ENCODE assay signal across 18 cellular contexts in genomic region chr22:28146401-28147304, GRCh38.
A peak's percentile ranks its signal among the peaks of the same experiment; 100 is the strongest.
DNase-seq lines count a peak whose midpoint lies in the region; ATAC-seq, FAIRE-seq and TF ChIP-seq lines count a peak whose summit lies in the region.
"Had no signal": no experiment of that assay in that cellular context is flagged by ENCODE, and none has a peak within 500 bp of the region (broad histone marks: within the 10 kb centered on the region; RNA-seq: fewer than 3 reads in every experiment).

No MANE protein-coding gene starts in this region.

- TF ChIP-seq CTCF in A549 (IDR thresholded peaks at IDR 0.05) (no peak), astrocyte of the spinal cord (IDR thresholded peaks at IDR 0.05; ENCODE audit: low read depth, low read length) (no peak)

- H3K27ac ChIP-seq in A549 (no peak overlapping the region), layer of hippocampus (ENCODE audit: low read depth, low read length) (peak overlapping the region; percentile 27)
- H3K27ac ChIP-seq: ascending aorta, foreskin keratinocyte, SJSA1 had no signal

- in situ Hi-C loops in astrocyte of the spinal cord (cut with HindIII; ENCODE audit: low sequenced_read_pairs): no loop called here

- 94% methylated on average over 5 of the region's 5 CpGs for WGBS in A549 (ENCODE audit: missing lambda C conversion rate)

- no peak overlapping the region for H3K4me3 ChIP-seq in A549
- no peak overlapping the region for H3K4me3 ChIP-seq in astrocyte of the spinal cord (ENCODE audit: low read depth, low read length)
- H3K4me3 ChIP-seq: ascending aorta, SJSA1 had no signal

- POLR2A ChIA-PET in A549 (lab: Yijun Ruan, JAX): no interaction called here

- H3K27ac Mint-ChIP-seq in stimulated activated effector memory CD8-positive, alpha-beta T cell treated with anti-CD3 and anti-CD28 coated beads, Interleukin-12 subunit alpha, Interleukin-12 subunit beta, amount 100 ng/mL, for 72 hours: no peak overlapping the region

- no peak for TF ChIP-seq RAD21 in A549 (conservative IDR thresholded peaks at IDR 0.05 in 1 of 2, IDR thresholded peaks at IDR 0.05 in 1 of 2)

- no peaks in the 10 kb centered on the region for H3K9me3 Mint-ChIP-seq in stimulated activated effector memory CD8-positive, alpha-beta T cell treated with anti-CD3 and anti-CD28 coated beads, Interleukin-12 subunit alpha, Interleukin-12 subunit beta, amount 100 ng/mL, for 72 hours

- TF ChIP-seq EP300 in A549 (IDR thresholded peaks at IDR 0.05): no peak

- H3K4me1 ChIP-seq in A549: peaks cover 13% of the 10 kb centered on the region; the same call in 1 of the 3 replicates

- ATAC-seq in A549 (no peak), GM18520 (IDR thresholded peaks at IDR 0.05; ENCODE audit: unreplicated experiment) (no peak), GM21390 (IDR thresholded peaks at IDR 0.05; ENCODE audit: unreplicated experiment) (no peak)
- no peak for ATAC-seq in stimulated activated effector memory CD8-positive, alpha-beta T cell treated with anti-CD3 and anti-CD28 coated beads, Interleukin-12 subunit alpha, Interleukin-12 subunit beta, amount 100 ng/mL, for 72 hours
- ATAC-seq: foreskin keratinocyte had no signal

- H3K36me3 Mint-ChIP-seq in stimulated activated effector memory CD8-positive, alpha-beta T cell treated with anti-CD3 and anti-CD28 coated beads, Interleukin-12 subunit alpha, Interleukin-12 subunit beta, amount 100 ng/mL, for 72 hours: no peaks in the 10 kb centered on the region

- H3K4me1 Mint-ChIP-seq in stimulated activated effector memory CD8-positive, alpha-beta T cell treated with anti-CD3 and anti-CD28 coated beads, Interleukin-12 subunit alpha, Interleukin-12 subunit beta, amount 100 ng/mL, for 72 hours: no peaks in the 10 kb centered on the region

- TF ChIP-seq POLR2A in A549 (IDR thresholded peaks at IDR 0.05; ENCODE audit: low read length): no peak

- H3K4me3 Mint-ChIP-seq in stimulated activated effector memory CD8-positive, alpha-beta T cell treated with anti-CD3 and anti-CD28 coated beads, Interleukin-12 subunit alpha, Interleukin-12 subunit beta, amount 100 ng/mL, for 72 hours: no peak overlapping the region

- no peak for FAIRE-seq in A549 (lab: Jason Lieb, UNC)

- no peaks in the 10 kb centered on the region for H3K27me3 ChIP-seq in layer of hippocampus (ENCODE audit: control insufficient read depth, insufficient read depth, low read length)
- H3K27me3 ChIP-seq: ascending aorta, foreskin keratinocyte, SJSA1 had no signal

- no peak overlapping the region for H3K4me2 ChIP-seq in A549

- no peaks in the 10 kb centered on the region for H3K9me3 ChIP-seq in A549
- H3K9me3 ChIP-seq: ascending aorta, SJSA1 had no signal

- CTCF ChIA-PET in A549 (lab: Yijun Ruan, JAX): interaction anchor here (0.6 to 0.7 kb wide), 2 partner anchors 95 to 185 kb away, joined by 3 read pairs; no protein-coding TSS in a partner anchor

- DNase-seq in A549 (ENCODE audit: low read depth in 1 of 2, low spot score in 1 of 2): no peak
- DNase-seq in NCI-H1694 (lab: John Stamatoyannopoulos, UW): peak; percentile 21
- peak; percentile 33 for DNase-seq in astrocyte of the spinal cord (ENCODE audit: low read depth, low spot score)
- DNase-seq in stimulated activated effector memory CD8-positive, alpha-beta T cell treated with anti-CD3 and anti-CD28 coated beads, Interleukin-12 subunit alpha, Interleukin-12 subunit beta, amount 100 ng/mL, for 72 hours (ENCODE audit: low spot score in 2 of 2): no peak
- no peak for DNase-seq in occipital lobe (lab: John Stamatoyannopoulos, UW)
- DNase-seq: activated effector memory CD4-positive, alpha-beta T cell treated with Interleukin-2 at 50 U/mL for 16 hours; effector CD8-positive, alpha-beta T cell; foreskin keratinocyte; HCEC 1CT; mesendoderm; NCI-H1930; NK-92 treated with Interleukin-12 subunit alpha and Interleukin-12 subunit beta, amount 100 ng/mL, for 24 hours; stimulated activated CD4-positive, alpha-beta T cell treated with anti-CD3 and anti-CD28 coated beads, Interleukin-12 subunit alpha, Interleukin-12 subunit beta, amount 100 ng/mL, for 4 hours had no signal

TF ChIP-seq in A549, 52 proteins besides CTCF, POLR2A, EP300 and RAD21:
- TF ChIP-seq MAFK (IDR thresholded peaks at IDR 0.05; ENCODE audit: partially characterized antibody): peak; percentile 60
- TF ChIP-seq HOXA7 (CRISPR knock-in tag; IDR thresholded peaks at IDR 0.05): no peak

Comparison
In these comparisons a context has a peak if more than half of its experiments do, and no peak if none do; other contexts are left out.
1. DNase-seq: peak in NCI-H1694 (single experiment) and astrocyte of the spinal cord (single experiment); none in A549 (0 of 2), stimulated activated effector memory CD8-positive, alpha-beta T cell treated with anti-CD3 and anti-CD28 coated beads, Interleukin-12 subunit alpha, Interleukin-12 subunit beta, amount 100 ng/mL, for 72 hours (0 of 2) and occipital lobe (single experiment).